Comparison of ENCODE assay signal across 9 cellular contexts in the genomic region with DNA sequence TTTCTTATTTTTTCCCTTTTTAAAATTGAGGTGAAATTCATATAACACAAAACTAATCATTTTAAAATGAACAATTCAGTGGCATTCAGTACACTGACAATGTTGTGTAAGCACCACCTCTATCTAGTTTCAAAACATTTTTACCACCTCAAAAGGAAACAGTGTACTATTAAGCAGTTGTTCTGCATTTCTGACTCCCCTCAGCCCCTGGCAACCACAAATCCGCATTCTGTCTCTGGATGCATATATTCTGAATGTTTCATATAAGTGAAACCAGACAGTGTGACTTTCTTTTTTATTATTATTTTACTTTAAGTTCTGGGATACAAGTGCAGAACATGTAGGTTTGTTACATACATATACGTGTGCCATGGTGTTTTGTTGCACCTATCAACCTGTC. TPM values are rescaled to one million over a fixed set of nuclear protein-coding genes. Genes with fewer than 3 reads are reported as not detected.
A peak's percentile ranks its signal among the peaks of the same experiment; 100 is the strongest.
DNase-seq lines count a peak whose midpoint lies in the region; ATAC-seq, FAIRE-seq and TF ChIP-seq lines count a peak whose summit lies in the region.
"Had no signal": no experiment of that assay in that cellular context is flagged by ENCODE, and none has a peak within 500 bp of the region (broad histone marks: within the 10 kb centered on the region; RNA-seq: fewer than 3 reads in every experiment).

No MANE protein-coding gene starts in this region.

- peak overlapping the region; percentile 38 for H3K4me3 Mint-ChIP-seq in stimulated activated naive CD8-positive, alpha-beta T cell treated with anti-CD3 and anti-CD28 coated beads, Interleukin-15, Interleukin-2, amounts not matched to agents 100 ng/mL and 50 ng/mL, for 24 hours

- no peak for TF ChIP-seq EP300 in tibial nerve (IDR thresholded peaks at IDR 0.05)

- peak; percentile 12 to 56 for DNase-seq in stimulated activated CD4-positive, alpha-beta T cell treated with anti-CD3 and anti-CD28 coated beads, Interleukin-2, amount 100 ng/mL, for 24 hours
- DNase-seq in stimulated activated CD4-positive, alpha-beta T cell treated with anti-CD3 and anti-CD28 coated beads, Interleukin-4, amount 100 ng/mL, for 1 hour, result no peak
- DNase-seq in OCI-LY7 (ENCODE audit: low spot score) (no peak), NCI-H524 (lab: John Stamatoyannopoulos, UW) (no peak), pancreas (no peak), tibial nerve (ENCODE audit: low spot score in 2 of 2) (no peak)

- H3K27ac ChIP-seq in OCI-LY7 (ENCODE audit: low read depth, low read length, poor library complexity, severe bottlenecking), result no peak overlapping the region
- no peak overlapping the region for H3K27ac ChIP-seq in pancreas
- no peak overlapping the region for H3K27ac ChIP-seq in tibial nerve

- no peak for FAIRE-seq in pancreas (lab: Jason Lieb, UNC)

- H3K4me3 ChIP-seq in OCI-LY7 (ENCODE audit: low read depth, low read length, poor library complexity, severe bottlenecking) (no peak overlapping the region), pancreas (no peak overlapping the region), tibial nerve (no peak overlapping the region)
- H3K4me3 ChIP-seq: HAP-1 had no signal

- H3K4me1 Mint-ChIP-seq in stimulated activated naive CD8-positive, alpha-beta T cell treated with anti-CD3 and anti-CD28 coated beads, Interleukin-15, Interleukin-2, amounts not matched to agents 100 ng/mL and 50 ng/mL, for 24 hours (ENCODE audit: low read depth), result peaks cover 85% of the 10 kb centered on the region

- no peak for TF ChIP-seq CTCF in OCI-LY7 (conservative IDR thresholded peaks at IDR 0.05; ENCODE audit: low read length)
- no peak for TF ChIP-seq CTCF in pancreas (IDR thresholded peaks at IDR 0.05)
- no peak for TF ChIP-seq CTCF in tibial nerve (IDR thresholded peaks at IDR 0.05)

- POLR2A ChIA-PET in OCI-LY7 (lab: Charles Lee), result interaction anchor here (0.8 kb wide), 1 partner anchor 33 kb away, joined by 3 read pairs; no protein-coding TSS in a partner anchor

- WGBS in pancreas, 2 donors, result 84 to 90% methylated on average over 2 of the region's 2 CpGs
- 81 to 96% methylated on average over 2 of the region's 2 CpGs for WGBS in tibial nerve, 2 donors

- no peak overlapping the region for H2AFZ ChIP-seq in OCI-LY7 (ENCODE audit: low read length)

- CTCF ChIA-PET in OCI-LY7 (lab: Charles Lee; ENCODE audit: unreplicated experiment), result no interaction called here

- H3K9me2 ChIP-seq in OCI-LY7 (ENCODE audit: insufficient read depth, low read length), result no peaks in the 10 kb centered on the region

- H3K79me2 ChIP-seq in OCI-LY7 (ENCODE audit: insufficient read depth, low read depth, low read length), result peaks cover 46% of the 10 kb centered on the region

- intact Hi-C loops in OCI-LY7 (cut with micrococcal nuclease; ENCODE audit: unreplicated experiment), result no loop called here
- intact Hi-C loops in pancreas (cut with DNase I), result no loop called here

- H3K36me3 ChIP-seq in OCI-LY7 (ENCODE audit: insufficient read depth, low read length) (no peaks in the 10 kb centered on the region), pancreas (no peaks in the 10 kb centered on the region), tibial nerve (no peaks in the 10 kb centered on the region)
- H3K36me3 ChIP-seq: HAP-1 had no signal

- no peaks in the 10 kb centered on the region for H3K9me3 ChIP-seq in OCI-LY7 (ENCODE audit: low read length)
- H3K9me3 ChIP-seq in pancreas, result no peaks in the 10 kb centered on the region
- H3K9me3 ChIP-seq in tibial nerve, result no peaks in the 10 kb centered on the region
- H3K9me3 ChIP-seq: HAP-1 had no signal

- H3K27me3 Mint-ChIP-seq in stimulated activated naive CD8-positive, alpha-beta T cell treated with anti-CD3 and anti-CD28 coated beads, Interleukin-15, Interleukin-2, amounts not matched to agents 100 ng/mL and 50 ng/mL, for 24 hours, result no peaks in the 10 kb centered on the region

- no peak overlapping the region for H3K27ac Mint-ChIP-seq in stimulated activated naive CD8-positive, alpha-beta T cell treated with anti-CD3 and anti-CD28 coated beads, Interleukin-15, Interleukin-2, amounts not matched to agents 100 ng/mL and 50 ng/mL, for 24 hours

- no peaks in the 10 kb centered on the region for H3K27me3 ChIP-seq in pancreas
- no peaks in the 10 kb centered on the region for H3K27me3 ChIP-seq in tibial nerve

- peaks cover 35% of the 10 kb centered on the region for H3K36me3 Mint-ChIP-seq in stimulated activated naive CD8-positive, alpha-beta T cell treated with anti-CD3 and anti-CD28 coated beads, Interleukin-15, Interleukin-2, amounts not matched to agents 100 ng/mL and 50 ng/mL, for 24 hours (ENCODE audit: low read depth)

- H3K4me2 ChIP-seq in OCI-LY7 (ENCODE audit: low read length), result peak overlapping the region; percentile 58

- peaks cover 19% of the 10 kb centered on the region for H3K4me1 ChIP-seq in OCI-LY7 (ENCODE audit: insufficient read depth, low read length, poor library complexity, severe bottlenecking)
- peaks cover 0 to 12% (median 6%) of the 10 kb centered on the region in 3 donors for H3K4me1 ChIP-seq in pancreas
- H3K4me1 ChIP-seq in tibial nerve, result peaks cover 0 to 19% (median 7%) of the 10 kb centered on the region in 4 donors
- H3K4me1 ChIP-seq: HAP-1 had no signal

- TF ChIP-seq POLR2A in tibial nerve (IDR thresholded peaks at IDR 0.05), result no peak

- peaks cover 6% of the 10 kb centered on the region for H3K9me3 Mint-ChIP-seq in stimulated activated naive CD8-positive, alpha-beta T cell treated with anti-CD3 and anti-CD28 coated beads, Interleukin-15, Interleukin-2, amounts not matched to agents 100 ng/mL and 50 ng/mL, for 24 hours

- peak; percentile 39 for ATAC-seq in HG02852 (IDR thresholded peaks at IDR 0.05; ENCODE audit: unreplicated experiment)
- no peak for ATAC-seq in pancreas

- H4K20me1 ChIP-seq in OCI-LY7 (ENCODE audit: insufficient read depth, low read length), result no peaks in the 10 kb centered on the region

- no TSS peak for BruUV-seq in OCI-LY7 (replicated peaks; lab: Mats Ljungman, UMichigan)

RNA-seq across cellular contexts. Expression of a gene that starts 19.2 kb away (rescaled TPM):
- 43.4 and 52.6 TPM in 2 replicates for total RNA-seq in OCI-LY7 (2014; rRNA removed; shearing (Covaris generic))
- total RNA-seq in OCI-LY7 (2022), result 64.9 and 78.0 TPM in 2 replicates
- 10 to 100 TPM; 13.0 to 30.3 (median 16.0) TPM for total RNA-seq in pancreas
- 10 to 100 TPM; 10.9 to 20.8 TPM for polyA plus RNA-seq in pancreas
- 10 to 100 TPM; 54.4 to 83.5 (median 75.1) TPM for total RNA-seq in tibial nerve

Comparison
In these comparisons a context has a peak if more than half of its experiments do, and no peak if none do; other contexts are left out.
1. DNase-seq: peak in stimulated activated CD4-positive, alpha-beta T cell treated with anti-CD3 and anti-CD28 coated beads, Interleukin-2, amount 100 ng/mL, for 24 hours (2 of 2); none in stimulated activated CD4-positive, alpha-beta T cell treated with anti-CD3 and anti-CD28 coated beads, Interleukin-4, amount 100 ng/mL, for 1 hour (single experiment), OCI-LY7 (single experiment), NCI-H524 (0 of 2), pancreas (0 of 6) and tibial nerve (0 of 2).